In the genomic region with DNA sequence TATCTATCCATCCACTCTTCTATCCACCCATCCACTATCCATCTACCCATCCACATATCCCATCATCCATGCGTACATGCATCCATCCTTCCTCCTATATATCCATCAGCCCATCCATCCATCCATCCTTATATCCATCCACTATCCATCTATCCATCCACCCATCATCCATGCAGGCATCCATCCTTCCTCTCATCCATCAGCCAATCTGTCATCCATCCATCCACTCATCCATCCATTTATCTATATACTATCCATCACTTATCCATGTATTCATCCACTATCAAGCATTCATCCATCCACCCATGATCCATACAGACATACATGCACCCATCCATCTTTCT, we compare ENCODE assay signal across 8 cellular contexts.
"Had no signal": no experiment of that assay in that cellular context is flagged by ENCODE, and none has a peak within 500 bp of the region (broad histone marks: within the 10 kb centered on the region; RNA-seq: fewer than 3 reads in every experiment).

No MANE protein-coding gene starts in this region.

- H3K4me3 ChIP-seq: GM12878 had no signal

- DNase-seq: GDM1, GF-D8 had no signal

- FAIRE-seq: G401.6, GM12878, GM12891, GM12892, GM18507, GM19239 had no signal
